6 cellular contexts compared by ENCODE assay signal in the genomic region with DNA sequence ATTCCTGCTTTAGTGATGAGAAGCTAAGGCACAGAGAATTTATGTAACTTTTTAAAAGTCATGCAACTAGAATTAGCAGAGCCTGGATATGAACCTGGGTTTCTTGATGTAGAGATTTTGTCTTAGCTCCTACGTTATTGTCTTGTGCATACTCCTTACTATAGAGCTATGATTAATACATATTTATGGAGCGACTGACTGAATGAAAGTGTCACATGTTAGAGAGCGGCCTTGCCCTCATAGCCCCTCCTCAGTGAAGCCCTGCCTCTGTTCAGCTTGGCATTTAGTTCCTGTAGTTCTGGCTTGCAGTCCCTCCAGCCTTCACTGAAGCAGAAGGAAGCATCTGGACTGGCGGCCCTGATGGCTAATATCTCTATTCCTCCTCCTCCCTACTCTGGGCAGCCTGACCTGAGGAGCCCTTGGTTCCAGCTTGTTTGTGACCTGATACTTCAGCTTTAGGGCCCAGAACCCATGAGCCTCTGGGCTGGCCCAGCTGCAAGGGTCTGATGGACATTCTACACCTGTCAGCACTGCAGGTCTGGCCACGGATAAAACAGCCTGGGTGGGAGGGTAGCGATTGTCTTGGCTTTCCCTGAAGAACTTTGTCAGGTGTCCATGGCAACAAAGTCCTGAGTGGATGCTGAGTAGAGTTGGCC. TPM values are rescaled to one million over a fixed set of nuclear protein-coding genes. Genes with fewer than 3 reads are reported as not detected.
"Had no signal": no experiment of that assay in that cellular context is flagged by ENCODE, and none has a peak within 500 bp of the region (broad histone marks: within the 10 kb centered on the region; RNA-seq: fewer than 3 reads in every experiment).

No MANE protein-coding gene starts in this region.

- ATAC-seq: GM23338 had no signal

- DNase-seq: H9, HCEC 1CT, IMR-90 had no signal

- H3K4me2 ChIP-seq: GM23338 had no signal

- H3K4me3 ChIP-seq: GM23338 had no signal

RNA-seq across cellular contexts. Expression of a gene that starts 13.4 kb away (rescaled TPM):
- total RNA-seq: H1, H9, HT-29, IMR-90 had no signal
- polyA plus RNA-seq: GM23338, H1, IMR-90 had no signal
